Comparison of ENCODE assay signal across 8 cellular contexts in genomic region chr3:94234177-94234788, GRCh38.
DNase-seq lines count a peak whose midpoint lies in the region; ATAC-seq and TF ChIP-seq lines count a peak whose summit lies in the region.

No MANE protein-coding gene starts in this region.

- no peaks in the 10 kb centered on the region for H4K20me1 ChIP-seq in PC-9 (ENCODE audit: insufficient read depth)
- H4K20me1 ChIP-seq in fibroblast of lung (ENCODE audit: control insufficient read depth, extremely low read depth, insufficient read depth, low read length), result no peaks in the 10 kb centered on the region

- H3K4me2 ChIP-seq in PC-9 (no peak overlapping the region), fibroblast of lung (ENCODE audit: extremely low read depth, insufficient read depth, low read length) (no peak overlapping the region)

- no peaks in the 10 kb centered on the region for H3K9me3 ChIP-seq in PC-9 (ENCODE audit: insufficient read depth, low read depth)
- H3K9me3 ChIP-seq in fibroblast of lung (ENCODE audit: control insufficient read depth, insufficient read depth, low read depth, low read length), result no peaks in the 10 kb centered on the region
- peaks cover 0 to 4% (median 0%) of the 10 kb centered on the region in 4 donors for H3K9me3 ChIP-seq in sigmoid colon

- H3K4me1 ChIP-seq in PC-9 (replicated peaks; ENCODE audit: insufficient read depth) (no peaks in the 10 kb centered on the region), fibroblast of lung (ENCODE audit: control insufficient read depth, extremely low read depth, insufficient read depth, low read length) (no peaks in the 10 kb centered on the region), sigmoid colon (no peaks in the 10 kb centered on the region)

- no peaks in the 10 kb centered on the region for H3K4me1 Mint-ChIP-seq in activated T-cell treated with anti-CD3 and anti-CD28 coated beads, Interleukin-2, amount 50 U/mL, for 72 hours (ENCODE audit: low read depth)

- H3K27ac ChIP-seq in PC-9, result no peak overlapping the region
- no peak overlapping the region for H3K27ac ChIP-seq in fibroblast of lung (ENCODE audit: insufficient read depth, low read length)
- no peak overlapping the region for H3K27ac ChIP-seq in sigmoid colon

- H3K36me3 Mint-ChIP-seq in activated T-cell treated with anti-CD3 and anti-CD28 coated beads, Interleukin-2, amount 50 U/mL, for 72 hours (ENCODE audit: insufficient read depth in 2 of 2), result peaks cover 0 to 3% of the 10 kb centered on the region in 2 donors

- TF ChIP-seq POLR2A in sigmoid colon (IDR thresholded peaks at IDR 0.05), result no peak

- BruUV-seq in PC-9 (replicated peaks; lab: Mats Ljungman, UMichigan), result no TSS peak

- no peak for TF ChIP-seq EP300 in sigmoid colon (IDR thresholded peaks at IDR 0.05)

- H3K27me3 Mint-ChIP-seq in activated T-cell treated with anti-CD3 and anti-CD28 coated beads, Interleukin-2, amount 50 U/mL, for 72 hours (ENCODE audit: low read depth), result peaks cover 16% of the 10 kb centered on the region

- peaks cover 0 to 7% of the 10 kb centered on the region in 2 donors for H3K9me3 Mint-ChIP-seq in activated T-cell treated with anti-CD3 and anti-CD28 coated beads, Interleukin-2, amount 50 U/mL, for 72 hours

- POLR2A ChIA-PET in PC-9 (lab: Charles Lee; ENCODE audit: unreplicated experiment), result no interaction called here

- CTCF ChIA-PET in PC-9 (lab: Charles Lee), result no interaction called here

- no peak overlapping the region for H3K9ac ChIP-seq in fibroblast of lung (ENCODE audit: insufficient read depth, low read length)

- H3K27ac Mint-ChIP-seq in activated T-cell treated with anti-CD3 and anti-CD28 coated beads, Interleukin-2, amount 50 U/mL, for 72 hours, result no peak overlapping the region

- intact Hi-C loops in PC-9 (cut with micrococcal nuclease; ENCODE audit: unreplicated experiment) (no loop called here), sigmoid colon (cut with DNase I) (no loop called here)

- H3K79me2 ChIP-seq in PC-9 (ENCODE audit: low read depth) (no peaks in the 10 kb centered on the region), fibroblast of lung (ENCODE audit: control insufficient read depth, insufficient read depth, low read length) (no peaks in the 10 kb centered on the region)

- no peak overlapping the region for H3K4me3 Mint-ChIP-seq in activated T-cell treated with anti-CD3 and anti-CD28 coated beads, Interleukin-2, amount 50 U/mL, for 72 hours

- ATAC-seq in activated T-cell treated with anti-CD3 and anti-CD28 coated beads, Interleukin-2, amount 50 U/mL, for 72 hours (replicated peaks in 1 of 2), result peak in 1 of 2 donors; percentile 40
- ATAC-seq in HG02938 (IDR thresholded peaks at IDR 0.05; ENCODE audit: unreplicated experiment), result peak; percentile 82

- H3K36me3 ChIP-seq in PC-9 (ENCODE audit: low read depth) (no peaks in the 10 kb centered on the region), fibroblast of lung (ENCODE audit: control insufficient read depth, insufficient read depth, low read length) (no peaks in the 10 kb centered on the region), sigmoid colon (no peaks in the 10 kb centered on the region)

- H3K4me3 ChIP-seq in PC-9 (no peak overlapping the region), fibroblast of lung (replicated peaks in 1 of 4; ENCODE audit: control extremely low read depth in 1 of 4, insufficient read depth in 1 of 4, low read depth in 3 of 4, low read length in 4 of 4) (no peak overlapping the region), sigmoid colon (no peak overlapping the region)

- H3K9me2 ChIP-seq in PC-9 (ENCODE audit: insufficient read depth), result no peaks in the 10 kb centered on the region

- H2AFZ ChIP-seq in PC-9 (no peak overlapping the region), fibroblast of lung (ENCODE audit: low read length) (no peak overlapping the region)

- DNase-seq in activated T-cell treated with anti-CD3 and anti-CD28 coated beads, Interleukin-2, amount 50 U/mL, for 72 hours, result peak; percentile 2 to 21
- no peak for DNase-seq in activated T-cell treated with anti-CD3 and anti-CD28 coated beads, Interleukin-2, amount 50 U/mL, for 48 hours
- DNase-seq in PC-9 (peak in 1 of 2 experiments; percentile 50), fibroblast of lung (ENCODE audit: low read depth in 2 of 2) (peak; percentile 49 to 50), sigmoid colon (no peak), GDM1 (lab: John Stamatoyannopoulos, UW) (no peak)
- no peak for DNase-seq in activated CD4-positive, alpha-beta T cell treated with anti-CD3 and anti-CD28 coated beads for 1 hour

- no peaks in the 10 kb centered on the region for H3F3A ChIP-seq in PC-9 (ENCODE audit: insufficient read depth, low read depth)

- 0 out of 2 replicates have a peak, but pooled peaks cover 5% of the 10 kb centered on the region for H3K27me3 ChIP-seq in PC-9 (ENCODE audit: insufficient read depth, low read depth)
- no peaks in the 10 kb centered on the region for H3K27me3 ChIP-seq in fibroblast of lung (ENCODE audit: control insufficient read depth, insufficient read depth, low read length)
- H3K27me3 ChIP-seq in sigmoid colon, result no peaks in the 10 kb centered on the region

- 6 to 29% methylated on average over 4 of the region's 4 CpGs for WGBS in sigmoid colon, 2 donors

- peak; percentile 78 for TF ChIP-seq CTCF in PC-9 (conservative IDR thresholded peaks at IDR 0.05)
- peak; percentile 53 to 71 for TF ChIP-seq CTCF in fibroblast of lung (conservative IDR thresholded peaks at IDR 0.05 in 1 of 2, IDR thresholded peaks at IDR 0.05 in 1 of 2; ENCODE audit: low read depth in 1 of 2, low read length in 2 of 2)
- TF ChIP-seq CTCF in sigmoid colon (IDR thresholded peaks at IDR 0.05), result peak in 3 of 4 experiments; percentile 52 to 67 (median 64)

Comparison
In these comparisons a context has a peak if more than half of its experiments do, and no peak if none do; other contexts are left out.
1. DNase-seq: peak in activated T-cell treated with anti-CD3 and anti-CD28 coated beads, Interleukin-2, amount 50 U/mL, for 72 hours (2 of 2) and fibroblast of lung (2 of 2); none in activated T-cell treated with anti-CD3 and anti-CD28 coated beads, Interleukin-2, amount 50 U/mL, for 48 hours (0 of 2), sigmoid colon (single experiment), GDM1 (single experiment) and activated CD4-positive, alpha-beta T cell treated with anti-CD3 and anti-CD28 coated beads for 1 hour (single experiment).
2. Peak in every context shown above with its lines, with median percentiles within 50 percentile points of each other: CTCF ChIP-seq.